ENCODE assay signal across 8 cellular contexts in the genomic region with DNA sequence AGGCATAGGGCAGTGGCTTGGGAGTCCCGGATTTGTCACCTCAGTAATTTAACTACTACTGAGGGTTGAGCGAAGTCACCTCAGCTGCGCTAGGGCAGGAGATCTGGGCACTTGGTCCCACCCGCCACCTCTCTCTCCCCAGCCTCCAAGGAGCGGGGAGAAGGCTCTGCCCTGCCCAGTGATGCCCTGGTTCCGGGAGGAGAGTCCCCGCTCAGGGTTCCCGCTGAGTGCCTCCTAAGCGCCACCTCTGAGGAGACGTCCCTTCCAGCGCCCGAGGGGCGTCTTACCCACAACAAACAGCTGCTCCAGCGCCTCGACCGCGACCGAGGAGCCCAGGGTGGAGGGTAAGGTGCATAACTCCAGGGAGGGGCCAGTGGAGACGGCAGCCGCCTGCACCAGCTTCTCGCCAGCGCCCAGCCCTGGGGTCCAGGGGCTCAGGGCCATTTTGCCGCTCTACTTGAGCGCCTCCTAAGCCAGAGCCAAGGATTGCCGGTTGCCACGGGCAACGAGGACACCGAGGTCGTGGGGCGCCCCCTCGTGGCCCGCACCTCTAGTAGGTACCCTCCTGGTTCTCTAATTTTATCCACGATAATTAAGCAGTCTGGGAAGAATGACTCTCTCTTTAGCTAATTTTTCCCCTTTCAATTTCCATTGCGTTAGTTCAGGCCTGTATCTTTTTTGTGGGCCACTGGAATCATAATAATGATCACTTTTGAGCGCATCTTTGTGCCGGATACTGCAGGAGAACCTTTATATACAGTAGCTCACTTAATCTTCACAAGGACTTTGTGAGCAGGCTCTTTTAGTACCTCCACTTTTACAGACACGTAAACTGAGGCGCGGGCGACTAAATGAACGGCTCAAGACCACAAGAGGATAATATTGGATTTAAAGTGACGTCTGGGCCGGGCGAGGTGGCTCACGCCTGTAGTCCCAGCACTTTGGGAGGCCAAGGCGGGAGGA. TPM values are rescaled to one million over a fixed set of nuclear protein-coding genes. Genes with fewer than 3 reads are reported as not detected.
A peak's percentile ranks its signal among the peaks of the same experiment; 100 is the strongest.
DNase-seq lines count a peak whose midpoint lies in the region; ATAC-seq, FAIRE-seq and TF ChIP-seq lines count a peak whose summit lies in the region.

A gene (minus strand): TSS at position 481 of the 963 bp plus-strand sequence. CDS start 37 bp downstream, at position 444.

- SMC1A ChIA-PET in GM12878 (lab: Charles Lee; ENCODE audit: uncharacterized antibody, unreplicated experiment): interaction anchor here (0.6 to 4.1 kb wide), 13 partner anchors 66 to 608 kb away, joined by 3 to 29 read pairs (median 3); no protein-coding TSS in a partner anchor

- TF ChIP-seq RAD21 in GM12878 (IDR thresholded peaks at IDR 0.05; ENCODE audit: insufficient read depth, low read depth, low read length): peak; percentile 75

- peak; percentile 96 for ATAC-seq in HG02571 (IDR thresholded peaks at IDR 0.05; ENCODE audit: unreplicated experiment)
- ATAC-seq in GM12878: peak; percentile 99
- ATAC-seq in sciatic nerve: peak; percentile 91

- peak; percentile 78 for DNase-seq in GM10266 (ENCODE audit: extremely low spot score)
- peak; percentile 81 for DNase-seq in NB4 (ENCODE audit: low read depth)
- DNase-seq in T-helper 9 cell: peak; percentile 78
- peak; percentile 7 for DNase-seq in GM12878 (ENCODE audit: low read depth, low spot score)
- peak; percentile 87 for DNase-seq in iPS DF 6.9 (ENCODE audit: low read depth, low spot score)
- peak; percentile 87 for DNase-seq in sciatic nerve (ENCODE audit: low spot score)
- DNase-seq in mesenteric fat pad (ENCODE audit: low spot score): no peak

- peak within 1 kb of the TSS; percentile 78 for H2AFZ ChIP-seq in GM12878 (ENCODE audit: control insufficient read depth, low read depth, low read length)

- no TSS peak for BruUV-seq in GM12878 (replicated peaks; lab: Mats Ljungman, UMichigan)

- RAD21 ChIA-PET in GM12878 (lab: Charles Lee; ENCODE audit: unreplicated experiment): interaction anchor here (0.6 to 3.1 kb wide), 10 partner anchors 12 to 132 kb away, joined by 3 to 13 read pairs (median 4); a partner anchor contains a TSS

- H3K4me3 ChIP-seq in NB4 (ENCODE audit: low read depth, low read length): no peak within 1 kb of the TSS
- H3K4me3 ChIP-seq in GM12878: peak within 1 kb of the TSS; percentile 52; the same call in 1 of the 2 replicates
- peak within 1 kb of the TSS; percentile 92 for H3K4me3 ChIP-seq in iPS DF 6.9 (ENCODE audit: low read length)

- TF ChIP-seq POLR2A in NB4 (IDR thresholded peaks at IDR 0.05; ENCODE audit: extremely low read depth, insufficient read length) (no peak), GM12878 (IDR thresholded peaks at IDR 0.05; ENCODE audit: low read depth, low read length) (no peak)

- CTCF ChIA-PET in GM12878 (lab: Yijun Ruan, JAX): interaction anchor here (0.6 to 8.7 kb wide), 34 partner anchors 8 to 1075 kb away, joined by 3 to 147 read pairs (median 4); a partner anchor contains a TSS

- H3K36me3 ChIP-seq in GM12878 (ENCODE audit: control insufficient read depth in 2 of 2, insufficient read depth in 2 of 2, low read length in 1 of 2): no peaks in the 10 kb centered on the region
- no peaks in the 10 kb centered on the region for H3K36me3 ChIP-seq in iPS DF 6.9 (ENCODE audit: control insufficient read depth, insufficient read depth, low read length)

- no peaks in the 10 kb centered on the region for H4K20me1 ChIP-seq in GM12878 (ENCODE audit: control insufficient read depth, insufficient read depth)

- no peak within 1 kb of the TSS for H3K27ac ChIP-seq in GM12878 (ENCODE audit: control insufficient read depth, insufficient read depth)
- H3K27ac ChIP-seq in iPS DF 6.9 (ENCODE audit: low read length): no peak within 1 kb of the TSS

- no peak for TF ChIP-seq EP300 in GM12878 (IDR thresholded peaks at IDR 0.05; ENCODE audit: borderline replicate concordance in 1 of 2, control insufficient read depth in 1 of 2, low read depth in 2 of 2, low read length in 2 of 2)

- intact Hi-C loops in GM12878 (cut with micrococcal nuclease; ENCODE audit: unreplicated experiment): loop anchor here (1.0 to 5.0 kb wide), 4 partner anchors 70 to 548 kb away; no protein-coding TSS in a partner anchor
- intact Hi-C loops in sciatic nerve (cut with DNase I): no loop called here

- H3K4me1 ChIP-seq in GM12878 (ENCODE audit: control insufficient read depth, insufficient read depth, low read length): no peaks in the 10 kb centered on the region; the same call in 1 of the 2 replicates
- no peaks in the 10 kb centered on the region for H3K4me1 ChIP-seq in iPS DF 6.9 (ENCODE audit: control insufficient read depth, insufficient read depth, low read length)

- H3K79me2 ChIP-seq in GM12878 (ENCODE audit: control insufficient read depth, insufficient read depth, low read length): no peaks in the 10 kb centered on the region

- H3K9me3 ChIP-seq in GM12878 (replicated peaks; ENCODE audit: control insufficient read depth, insufficient read depth, low read length): no peaks in the 10 kb centered on the region
- no peaks in the 10 kb centered on the region for H3K9me3 ChIP-seq in iPS DF 6.9 (ENCODE audit: control insufficient read depth, insufficient read depth, low read length)

- TF ChIP-seq CTCF in GM10266 (IDR thresholded peaks at IDR 0.05; ENCODE audit: control insufficient read depth, insufficient read depth, low read depth, missing control alignments) (peak; percentile 88), NB4 (IDR thresholded peaks at IDR 0.05; ENCODE audit: low read depth, low read length) (peak; percentile 73), GM12878 (IDR thresholded peaks at IDR 0.05 in 2 of 3, conservative IDR thresholded peaks at IDR 0.05 in 1 of 3; ENCODE audit: control insufficient read depth in 2 of 3, extremely low read depth in 1 of 3, insufficient read depth in 1 of 3, low read depth in 3 of 3, low read length in 3 of 3) (peak; percentile 80 to 88 (median 85))

- H3K27me3 ChIP-seq in GM12878 (replicated peaks in 1 of 2; ENCODE audit: control insufficient read depth in 2 of 2, insufficient read depth in 2 of 2, low read length in 1 of 2) (peaks cover 0 to 5% of the 10 kb centered on the region in 2 experiments; a peak in 3 of 4 replicates), iPS DF 6.9 (ENCODE audit: control insufficient read depth, insufficient read depth, low read length) (no peaks in the 10 kb centered on the region)

- no peak for FAIRE-seq in GM12878 (lab: Jason Lieb, UNC)

- POLR2A ChIA-PET in GM12878 (lab: Charles Lee): no interaction called here

- in situ Hi-C loops in GM12878 (cut with MboI): loop anchor here (5.0 kb wide), 1 partner anchor 449 kb away; no protein-coding TSS in a partner anchor

- H3K4me2 ChIP-seq in GM12878 (ENCODE audit: control insufficient read depth, insufficient read depth): peak within 1 kb of the TSS; percentile 93

- H3K9ac ChIP-seq in GM12878 (ENCODE audit: control insufficient read depth, insufficient read depth, low read length): no peak within 1 kb of the TSS

- 9% methylated on average over 46 of the region's 46 CpGs for WGBS in GM12878 (ENCODE audit: insufficient coverage, insufficient replicate concordance, low lambda C conversion rate, missing lambda C conversion rate)
- no CpG with 5 or more reads among the region's 46 CpGs for WGBS in iPS DF 6.9 (ENCODE audit: insufficient coverage, insufficient read length)

TF ChIP-seq in GM12878, 131 proteins besides CTCF, POLR2A, EP300 and RAD21:
- TF ChIP-seq FOXM1 (IDR thresholded peaks at IDR 0.05; ENCODE audit: low read depth, low read length) (0 out of 2 replicates have a peak, but pooled peaks have one; percentile 16), YBX1 (IDR thresholded peaks at IDR 0.05) (no peak), BMI1 (IDR thresholded peaks at IDR 0.05; ENCODE audit: borderline replicate concordance) (peak; percentile 92), CHD1 (IDR thresholded peaks at IDR 0.05; ENCODE audit: low read depth, low read length) (no peak), HDGF (IDR thresholded peaks at IDR 0.05) (no peak), PAX8 (IDR thresholded peaks at IDR 0.05) (no peak), SMC3 (IDR thresholded peaks at IDR 0.05; ENCODE audit: borderline replicate concordance, low read length) (peak; percentile 62), LARP7 (IDR thresholded peaks at IDR 0.05) (peak; percentile 39; the same call in 1 of the 2 replicates), YY1 (IDR thresholded peaks at IDR 0.05; ENCODE audit: low read depth, low read length) (peak; percentile 74), ZNF24 (IDR thresholded peaks at IDR 0.05) (no peak)

RNA-seq across cellular contexts. Expression of the gene that starts here (rescaled TPM):
- not detected in 2 replicates for total RNA-seq in GM12878 (2013; cell fraction: nucleolus; rRNA removed)
- not detected in 2 replicates for total RNA-seq in GM12878 (2014; rRNA removed)
- not detected in 2 replicates for total RNA-seq in GM12878 (2014; rRNA removed; fragmentation: Illumina TruSeq; extraction: Trizol)
- not detected in 2 replicates for total RNA-seq in GM12878 (2021)
- polyA plus RNA-seq in GM12878 (2011; ENCODE audit: low read depth): not detected
- polyA plus RNA-seq in GM12878 (2011; rRNA removed): not detected in 2 replicates
- not detected in 2 replicates for polyA plus RNA-seq in GM12878 (2011; cell fraction: cytosol; rRNA removed)
- not detected in 2 replicates for polyA plus RNA-seq in GM12878 (2011; cell fraction: nucleus; rRNA removed)
- not detected in 2 replicates for polyA plus RNA-seq in GM12878 (2012)
- not detected in 2 replicates for polyA plus RNA-seq in GM12878 (2014; fragmentation: Illumina TruSeq; extraction: Trizol)
- not detected for polyA plus RNA-seq in GM12878 (2014; fragmentation: Nextera tagmentation; extraction: Ambion mirVana)
- polyA plus RNA-seq in GM12878 (2014; rRNA removed): not detected in 2 replicates
- polyA plus RNA-seq in GM12878 (2016; fragmentation: Nextera tagmentation; extraction: Ambion mirVana): not detected
- polyA minus RNA-seq in GM12878 (2011; rRNA and poly(A)+ RNA removed): not detected in 2 replicates
- not detected in 2 replicates for polyA minus RNA-seq in GM12878 (2011; cell fraction: cytosol; rRNA and poly(A)+ RNA removed)
- polyA minus RNA-seq in GM12878 (2011; cell fraction: nucleus; rRNA and poly(A)+ RNA removed): not detected in 2 replicates
- not detected for total RNA-seq in sciatic nerve
- total RNA-seq in mesenteric fat pad: not detected

Comparison
In these comparisons a context has a peak if more than half of its experiments do, and no peak if none do; other contexts are left out.
1. Peak in DNase-seq, ATAC-seq, H3K4me3 ChIP-seq and H3K4me2 ChIP-seq in GM12878; RNA of the gene not detected or under 1 TPM.
2. Peak in DNase-seq and ATAC-seq in sciatic nerve; RNA of the gene not detected or under 1 TPM.